ENCODE assay signal across 9 cellular contexts in genomic region chr6:149923327-149923986, GRCh38. TPM values are rescaled to one million over a fixed set of nuclear protein-coding genes. Genes with fewer than 3 reads are reported as not detected.
DNase-seq lines count a peak whose midpoint lies in the region; ATAC-seq and TF ChIP-seq lines count a peak whose summit lies in the region.
"Had no signal": no experiment of that assay in that cellular context is flagged by ENCODE, and none has a peak within 500 bp of the region (broad histone marks: within the 10 kb centered on the region; RNA-seq: fewer than 3 reads in every experiment).

No MANE protein-coding gene starts in this region.

- intact Hi-C loops in natural killer cell (cut with micrococcal nuclease), result no loop called here

- H3K9me3 ChIP-seq in effector memory CD4-positive, alpha-beta T cell (ENCODE audit: control insufficient read depth, low read length), result no peaks in the 10 kb centered on the region

- no peak overlapping the region for H2AFZ ChIP-seq in ACC112 (ENCODE audit: low read length, unreplicated experiment)

- H3K4me3 Mint-ChIP-seq in natural killer cell, result peak overlapping the region; percentile 82

- no peaks in the 10 kb centered on the region for H3K36me3 Mint-ChIP-seq in natural killer cell

- H3K4me3 ChIP-seq in ACC112 (ENCODE audit: low read depth, low read length), result peak overlapping the region; percentile 74
- peak overlapping the region; percentile 51 for H3K4me3 ChIP-seq in LNCaP clone FGC (ENCODE audit: low read depth, low read length)
- H3K4me3 ChIP-seq in effector memory CD4-positive, alpha-beta T cell (ENCODE audit: insufficient read depth, low read depth, low read length, poor library complexity, severe bottlenecking), result peak overlapping the region; percentile 59

- no peak for TF ChIP-seq CTCF in LNCaP clone FGC (IDR thresholded peaks at IDR 0.05; ENCODE audit: control insufficient read depth, extremely low read depth, insufficient read depth)
- no peak for TF ChIP-seq CTCF in natural killer cell (IDR thresholded peaks at IDR 0.05)

- H3K27me3 Mint-ChIP-seq in natural killer cell (ENCODE audit: low read depth in 2 of 2), result peaks cover 75 to 81% of the 10 kb centered on the region in 2 donors

- ATAC-seq in natural killer cell (peak in 1 of 3 donors; percentile 8), HG03469 (IDR thresholded peaks at IDR 0.05; ENCODE audit: unreplicated experiment) (no peak), GM21717 (IDR thresholded peaks at IDR 0.05; ENCODE audit: unreplicated experiment) (no peak)

- no peak for DNase-seq in LNCaP clone FGC (ENCODE audit: low read depth)
- no peak for DNase-seq in effector memory CD4-positive, alpha-beta T cell
- peak; percentile 12 for DNase-seq in natural killer cell
- DNase-seq in DMS 273 (lab: John Stamatoyannopoulos, UW; ENCODE audit: unreplicated experiment), result no peak
- DNase-seq in middle frontal gyrus (ENCODE audit: extremely low spot score, low spot score), result no peak

- no peaks in the 10 kb centered on the region for H3K79me2 ChIP-seq in ACC112 (ENCODE audit: control insufficient read depth, insufficient read depth, low read length, unreplicated experiment)

- H3K27ac Mint-ChIP-seq in natural killer cell, result no peak overlapping the region

- H3K36me3 ChIP-seq in ACC112 (ENCODE audit: insufficient read depth, low read length), result no peaks in the 10 kb centered on the region
- no peaks in the 10 kb centered on the region for H3K36me3 ChIP-seq in effector memory CD4-positive, alpha-beta T cell (ENCODE audit: control insufficient read depth, insufficient read depth, low read length)

- H3K4me1 ChIP-seq in ACC112 (ENCODE audit: control insufficient read depth, insufficient read depth, low read length, unreplicated experiment), result peaks cover 11% of the 10 kb centered on the region
- H3K4me1 ChIP-seq in effector memory CD4-positive, alpha-beta T cell (ENCODE audit: control insufficient read depth, insufficient read depth, low read length, poor library complexity, severe bottlenecking), result peaks cover 24% of the 10 kb centered on the region

- no peaks in the 10 kb centered on the region for H3K9me3 Mint-ChIP-seq in natural killer cell

- H3K27me3 ChIP-seq in ACC112 (ENCODE audit: insufficient read depth, low read length), result no peaks in the 10 kb centered on the region
- peaks cover 44% of the 10 kb centered on the region for H3K27me3 ChIP-seq in effector memory CD4-positive, alpha-beta T cell (replicated peaks; ENCODE audit: control insufficient read depth, insufficient read depth, low read length, poor library complexity, severe bottlenecking)

- peaks cover 16 to 33% of the 10 kb centered on the region in 2 donors for H3K4me1 Mint-ChIP-seq in natural killer cell

- no peak overlapping the region for H3K27ac ChIP-seq in ACC112 (ENCODE audit: low read depth, low read length)
- no peak overlapping the region for H3K27ac ChIP-seq in effector memory CD4-positive, alpha-beta T cell (ENCODE audit: insufficient read depth, low read length, poor library complexity, severe bottlenecking)

RNA-seq across cellular contexts. Expression of gene RAET1G, which starts 0.5 kb away (rescaled TPM):
- total RNA-seq in natural killer cell, result under 1 TPM in 1 of 3 donors, not detected in 2; 0.43 TPM
- total RNA-seq: myocyte had no signal

RNA-seq across cellular contexts. Expression of gene ULBP2, which starts 18.4 kb away (rescaled TPM):
- 1 to 10 TPM in 2 of 3 donors, under 1 TPM in 1; 0.98 to 2.4 (median 2.4) TPM for total RNA-seq in natural killer cell

RNA-seq across cellular contexts. Expression of gene RAET1E, which starts 25.5 kb away (rescaled TPM):
- total RNA-seq in natural killer cell, result not detected

RNA-seq across cellular contexts. Expression of gene ULBP1, which starts 40.3 kb away (rescaled TPM):
- total RNA-seq in natural killer cell, result under 1 TPM in 2 of 3 donors, not detected in 1; 0.18 to 0.23 TPM

RNA-seq across cellular contexts. Expression of gene LRP11, which starts 59.3 kb away (rescaled TPM):
- under 1 TPM; 0.16 to 0.43 (median 0.26) TPM for total RNA-seq in natural killer cell
